In the genomic region with DNA sequence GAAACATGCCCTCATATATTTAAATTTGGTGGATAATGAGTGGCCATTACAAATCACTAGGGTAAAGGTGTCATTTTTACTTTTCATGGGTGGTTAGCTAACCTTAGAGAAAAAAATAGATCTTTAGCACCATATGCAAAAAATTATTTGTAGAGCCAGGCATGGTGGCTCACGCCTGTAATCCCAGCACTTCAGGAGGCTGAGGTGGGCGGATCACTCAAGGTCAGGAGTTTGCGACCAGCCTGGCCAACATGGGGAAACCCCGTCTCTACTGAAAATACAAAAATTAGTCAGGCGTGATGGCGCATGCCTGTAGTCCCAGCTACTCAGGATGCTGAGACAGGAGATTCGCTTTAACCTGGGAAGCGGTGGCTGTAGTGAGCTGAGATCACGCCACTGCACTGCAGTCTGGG, we compare ENCODE assay signal across 10 cellular contexts. TPM values are rescaled to one million over a fixed set of nuclear protein-coding genes. Genes with fewer than 3 reads are reported as not detected.
DNase-seq lines count a peak whose midpoint lies in the region; ATAC-seq and TF ChIP-seq lines count a peak whose summit lies in the region.
"Not testable (repeated sequence)": the region's sequence is repeated elsewhere in the genome, so short reads cannot be mapped to it uniquely, and the experiment has no call there.
"Had no signal": no experiment of that assay in that cellular context is flagged by ENCODE, and none has a peak within 500 bp of the region (broad histone marks: within the 10 kb centered on the region; RNA-seq: fewer than 3 reads in every experiment).

No MANE protein-coding gene starts in this region.

- POLR2A ChIA-PET in CD4-positive, alpha-beta T cell (lab: Charles Lee): not testable (repeated sequence)
- POLR2A ChIA-PET in activated CD4-positive, alpha-beta memory T cell treated with anti-CD3 and anti-CD28 coated beads, Interleukin-2, amount 10 ng/mL, durations not matched to agents 7 days and 5 days (lab: Charles Lee): interaction anchor here (0.7 to 1.7 kb wide), 2 partner anchors 15 to 291 kb away, joined by 3 to 4 read pairs; no protein-coding TSS in a partner anchor

- H3K4me1 ChIP-seq in Karpas-422 (ENCODE audit: low read length): peaks cover 42% of the 10 kb centered on the region

- H3K27ac ChIP-seq in CD4-positive, alpha-beta T cell (ENCODE audit: low read depth, low read length): not testable (repeated sequence)
- peak overlapping the region; percentile 24 for H3K27ac ChIP-seq in Karpas-422 (ENCODE audit: low read length)

- H3K4me3 Mint-ChIP-seq in CD4-positive, alpha-beta T cell; activated CD4-positive, alpha-beta memory T cell treated with anti-CD3 and anti-CD28 coated beads, Interleukin-2, amount 10 ng/mL, durations not matched to agents 7 days and 5 days: not testable (repeated sequence)
- peak overlapping the region; percentile 11 to 61 for H3K4me3 Mint-ChIP-seq in effector memory CD8-positive, alpha-beta T cell

- H2AFZ ChIP-seq in Karpas-422 (ENCODE audit: low read length): not testable (repeated sequence)

- H3K9me2 ChIP-seq in Karpas-422 (replicated peaks; ENCODE audit: insufficient read depth, low read length): not testable (repeated sequence)

- not testable (repeated sequence) for ATAC-seq in CD4-positive, alpha-beta T cell (ENCODE audit: poor library complexity)
- ATAC-seq in GM18867 (IDR thresholded peaks at IDR 0.05; ENCODE audit: unreplicated experiment): peak; percentile 66
- ATAC-seq in GM21447 (IDR thresholded peaks at IDR 0.05; ENCODE audit: unreplicated experiment): peak; percentile 64
- ATAC-seq in HG03066 (IDR thresholded peaks at IDR 0.05; ENCODE audit: low read depth, unreplicated experiment): peak; percentile 50
- peak; percentile 41 for ATAC-seq in effector memory CD8-positive, alpha-beta T cell (replicated peaks)

- H3K79me2 ChIP-seq in Karpas-422 (ENCODE audit: low read length): peaks cover 97% of the 10 kb centered on the region

- not testable (repeated sequence) for H3K9me3 Mint-ChIP-seq in CD4-positive, alpha-beta T cell; activated CD4-positive, alpha-beta memory T cell treated with anti-CD3 and anti-CD28 coated beads, Interleukin-2, amount 10 ng/mL, durations not matched to agents 7 days and 5 days; effector memory CD8-positive, alpha-beta T cell

- CTCF ChIA-PET in CD4-positive, alpha-beta T cell (lab: Charles Lee): interaction anchor here (0.7 kb wide), 1 partner anchor 145 kb away, joined by 3 read pairs; no protein-coding TSS in a partner anchor
- CTCF ChIA-PET in activated CD4-positive, alpha-beta memory T cell treated with anti-CD3 and anti-CD28 coated beads, Interleukin-2, amount 10 ng/mL, durations not matched to agents 7 days and 5 days (lab: Charles Lee): not testable (repeated sequence)

- H3K4me1 Mint-ChIP-seq in CD4-positive, alpha-beta T cell (ENCODE audit: low read depth): peaks cover 42% of the 10 kb centered on the region
- peaks cover 29% of the 10 kb centered on the region for H3K4me1 Mint-ChIP-seq in activated CD4-positive, alpha-beta memory T cell treated with anti-CD3 and anti-CD28 coated beads, Interleukin-2, amount 10 ng/mL, durations not matched to agents 7 days and 5 days
- peaks cover 24 to 58% of the 10 kb centered on the region in 2 donors for H3K4me1 Mint-ChIP-seq in effector memory CD8-positive, alpha-beta T cell (ENCODE audit: low read depth in 2 of 2)

- H3K27me3 ChIP-seq in CD4-positive, alpha-beta T cell (ENCODE audit: control insufficient read depth, insufficient read depth, low read length); Karpas-422 (ENCODE audit: low read length): not testable (repeated sequence)

- H3K4me3 ChIP-seq in Karpas-422 (ENCODE audit: low read length): not testable (repeated sequence)

- H3K9ac ChIP-seq in Karpas-422 (ENCODE audit: low read length): not testable (repeated sequence)

- not testable (repeated sequence) for H3K36me3 ChIP-seq in Karpas-422 (ENCODE audit: insufficient read depth, low read length)

- DNase-seq in CD4-positive, alpha-beta T cell; Karpas-422; effector memory CD8-positive, alpha-beta T cell: not testable (repeated sequence)
- peak; percentile 53 for DNase-seq in activated CD4-positive, alpha-beta memory T cell treated with anti-CD3 and anti-CD28 coated beads, Interleukin-2, amount 10 ng/mL, durations not matched to agents 7 days and 5 days
- DNase-seq in stimulated activated CD4-positive, alpha-beta T cell treated with anti-CD3 and anti-CD28 coated beads, Interleukin-2, amount 100 ng/mL, for 48 hours: peak; percentile 25 to 26

- intact Hi-C loops in CD4-positive, alpha-beta T cell (cut with DNase I, micrococcal nuclease): not testable (repeated sequence)

- H4K20me1 ChIP-seq in Karpas-422 (ENCODE audit: insufficient read depth, low read depth, low read length): not testable (repeated sequence)

- H3K36me3 Mint-ChIP-seq in CD4-positive, alpha-beta T cell (ENCODE audit: low read depth): peaks cover 15% of the 10 kb centered on the region
- not testable (repeated sequence) for H3K36me3 Mint-ChIP-seq in activated CD4-positive, alpha-beta memory T cell treated with anti-CD3 and anti-CD28 coated beads, Interleukin-2, amount 10 ng/mL, durations not matched to agents 7 days and 5 days (ENCODE audit: low read depth); effector memory CD8-positive, alpha-beta T cell (ENCODE audit: insufficient read depth)

- H3K9me3 ChIP-seq in CD4-positive, alpha-beta T cell (ENCODE audit: control insufficient read depth, low read length); Karpas-422 (ENCODE audit: low read length): not testable (repeated sequence)

- peak overlapping the region; percentile 25 for H3K4me2 ChIP-seq in Karpas-422 (ENCODE audit: low read depth, low read length, poor library complexity, severe bottlenecking)

- not testable (repeated sequence) for TF ChIP-seq CTCF in CD4-positive, alpha-beta T cell (IDR thresholded peaks at IDR 0.05)

- H3K27ac Mint-ChIP-seq in CD4-positive, alpha-beta T cell: peak overlapping the region; percentile 24
- H3K27ac Mint-ChIP-seq in activated CD4-positive, alpha-beta memory T cell treated with anti-CD3 and anti-CD28 coated beads, Interleukin-2, amount 10 ng/mL, durations not matched to agents 7 days and 5 days: peak overlapping the region; percentile 35
- H3K27ac Mint-ChIP-seq in effector memory CD8-positive, alpha-beta T cell: peak overlapping the region; percentile 86 to 94

- H3K27me3 Mint-ChIP-seq in CD4-positive, alpha-beta T cell; activated CD4-positive, alpha-beta memory T cell treated with anti-CD3 and anti-CD28 coated beads, Interleukin-2, amount 10 ng/mL, durations not matched to agents 7 days and 5 days; effector memory CD8-positive, alpha-beta T cell: not testable (repeated sequence)

RNA-seq across cellular contexts. Expression of a gene that starts 19.5 kb away (rescaled TPM):
- 10 to 100 TPM; 15.2 to 15.5 TPM for total RNA-seq in CD4-positive, alpha-beta T cell
- 18.8 and 47.0 TPM in 2 replicates for total RNA-seq in Karpas-422 (2014; rRNA removed; shearing (Covaris generic); ENCODE audit: low replicate concordance)
- total RNA-seq in activated CD4-positive, alpha-beta memory T cell treated with anti-CD3 and anti-CD28 coated beads, Interleukin-2, amount 10 ng/mL, durations not matched to agents 7 days and 5 days: 10 to 100 TPM; 18.6 to 19.1 TPM

RNA-seq across cellular contexts. Expression of a gene that starts 37.0 kb away (rescaled TPM):
- total RNA-seq in CD4-positive, alpha-beta T cell: not detected
- total RNA-seq in Karpas-422 (2014; rRNA removed; shearing (Covaris generic); ENCODE audit: low replicate concordance): not detected in 2 replicates
- total RNA-seq in activated CD4-positive, alpha-beta memory T cell treated with anti-CD3 and anti-CD28 coated beads, Interleukin-2, amount 10 ng/mL, durations not matched to agents 7 days and 5 days: not detected
- total RNA-seq: A172, K562 had no signal

Comparison
In these comparisons a context has a peak if more than half of its experiments do, and no peak if none do; other contexts are left out.
1. H3K27ac Mint-ChIP-seq: peak in every context shown above with its lines; median percentile 90 in effector memory CD8-positive, alpha-beta T cell; 35 in activated CD4-positive, alpha-beta memory T cell treated with anti-CD3 and anti-CD28 coated beads, Interleukin-2, amount 10 ng/mL, durations not matched to agents 7 days and 5 days; 24 in CD4-positive, alpha-beta T cell.